In the genomic region with DNA sequence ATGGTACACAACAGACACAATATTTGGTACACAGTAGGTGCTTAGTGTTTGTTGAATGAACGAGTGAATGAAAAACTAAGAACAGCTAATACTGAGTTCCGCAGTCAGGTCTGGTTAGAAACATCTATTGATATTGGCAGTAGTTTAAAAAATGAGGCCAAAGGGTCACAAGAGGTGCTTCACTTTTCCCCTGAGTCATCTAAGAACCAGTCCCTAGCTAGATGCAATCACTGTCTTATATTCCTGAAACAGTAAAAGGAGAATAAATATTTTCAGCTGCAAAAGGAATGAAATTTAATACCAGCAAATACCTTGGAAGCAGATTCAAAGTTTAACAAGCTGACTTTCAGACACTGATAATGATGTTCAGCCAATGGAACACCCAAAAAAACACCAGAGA, we compare ENCODE assay signal across 17 cellular contexts.
"Had no signal": no experiment of that assay in that cellular context is flagged by ENCODE, and none has a peak within 500 bp of the region (broad histone marks: within the 10 kb centered on the region; RNA-seq: fewer than 3 reads in every experiment).

No MANE protein-coding gene starts in this region.

- H3K79me2 ChIP-seq: hepatocyte had no signal

- FAIRE-seq: endometrium had no signal

- H3K4me2 ChIP-seq: hepatocyte had no signal

- H3K36me3 ChIP-seq: uterus had no signal

- H3K27me3 ChIP-seq: hepatocyte, right atrium auricular region, transverse colon, uterus had no signal

- H3K9me3 ChIP-seq: left ventricle myocardium inferior, mucosa of descending colon, prostate gland, right atrium auricular region, transverse colon, uterus had no signal

- ATAC-seq: activated CD8-positive, alpha-beta T cell treated with anti-CD3 and anti-CD28 coated beads, Interleukin-2, amount 10 ng/mL, durations not matched to agents 7 days and 5 days; mucosa of descending colon had no signal

- H3K27ac ChIP-seq: hepatocyte, left ventricle myocardium inferior, prostate gland, right atrium auricular region, skin epidermis, transverse colon, uterus had no signal

- H2AFZ ChIP-seq: hepatocyte had no signal

- H3K4me3 ChIP-seq: hepatocyte, left ventricle myocardium inferior, mucosa of descending colon, prostate gland, right atrium auricular region, skin epidermis, transverse colon, uterus had no signal

- DNase-seq: activated CD4-positive, alpha-beta T cell treated with anti-CD3 and anti-CD28 coated beads, Interleukin-2, amount 10 ng/mL, durations not matched to agents 24 days and 14 days; activated CD8-positive, alpha-beta T cell treated with anti-CD3 and anti-CD28 coated beads, Interleukin-2, amount 10 ng/mL, durations not matched to agents 7 days and 5 days; activated naive CD4-positive, alpha-beta T cell treated with Interleukin-2 at 50 U/mL for 16 hours; activated naive CD8-positive, alpha-beta T cell treated with anti-CD3 and anti-CD28 coated beads, Interleukin-2, amount 10 ng/mL, durations not matched to agents 7 days and 5 days; activated T-cell treated with anti-CD3 and anti-CD28 coated beads, Interleukin-2, amount 50 U/mL, for 24 hours; cortex of kidney; erythroblast; left ventricle myocardium inferior; mucosa of descending colon; naive B cell; transverse colon; uterus had no signal

- H3K4me1 ChIP-seq: left ventricle myocardium inferior, prostate gland, right atrium auricular region, transverse colon, uterus had no signal
